In the genomic region with DNA sequence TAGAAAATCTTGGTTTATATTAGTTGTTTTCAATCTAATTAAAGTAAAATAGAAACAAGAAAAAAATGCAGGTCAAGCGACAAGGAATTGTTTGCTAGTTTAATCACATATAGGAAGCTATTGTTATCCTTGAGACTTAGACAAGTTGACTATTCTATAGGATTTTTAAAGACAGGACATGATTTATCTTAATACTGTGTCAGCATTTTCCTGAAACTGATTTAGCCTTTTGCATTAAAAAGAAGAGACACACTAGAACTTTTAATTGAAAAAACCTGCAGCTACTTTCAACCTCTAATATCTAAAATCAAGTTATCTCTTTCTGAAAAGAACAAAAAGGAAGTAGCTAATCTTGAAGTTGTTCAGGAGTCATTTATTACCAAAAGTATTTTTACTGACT, we compare ENCODE assay signal across 6 cellular contexts.
"Had no signal": no experiment of that assay in that cellular context is flagged by ENCODE, and none has a peak within 500 bp of the region (broad histone marks: within the 10 kb centered on the region; RNA-seq: fewer than 3 reads in every experiment).

No MANE protein-coding gene starts in this region.

- DNase-seq: HCEC 1CT, KBM-7 had no signal

- H3K4me2 ChIP-seq: GM23338, KMS-11 had no signal

- H3K9ac ChIP-seq: KMS-11 had no signal

- H3K27ac ChIP-seq: KMS-11 had no signal

- H2AFZ ChIP-seq: GM23338 had no signal

- H3K4me3 ChIP-seq: GM23338 had no signal

- FAIRE-seq: H54, HTR-8/SVneo had no signal
